ENCODE assay signal across 8 cellular contexts in the genomic region with DNA sequence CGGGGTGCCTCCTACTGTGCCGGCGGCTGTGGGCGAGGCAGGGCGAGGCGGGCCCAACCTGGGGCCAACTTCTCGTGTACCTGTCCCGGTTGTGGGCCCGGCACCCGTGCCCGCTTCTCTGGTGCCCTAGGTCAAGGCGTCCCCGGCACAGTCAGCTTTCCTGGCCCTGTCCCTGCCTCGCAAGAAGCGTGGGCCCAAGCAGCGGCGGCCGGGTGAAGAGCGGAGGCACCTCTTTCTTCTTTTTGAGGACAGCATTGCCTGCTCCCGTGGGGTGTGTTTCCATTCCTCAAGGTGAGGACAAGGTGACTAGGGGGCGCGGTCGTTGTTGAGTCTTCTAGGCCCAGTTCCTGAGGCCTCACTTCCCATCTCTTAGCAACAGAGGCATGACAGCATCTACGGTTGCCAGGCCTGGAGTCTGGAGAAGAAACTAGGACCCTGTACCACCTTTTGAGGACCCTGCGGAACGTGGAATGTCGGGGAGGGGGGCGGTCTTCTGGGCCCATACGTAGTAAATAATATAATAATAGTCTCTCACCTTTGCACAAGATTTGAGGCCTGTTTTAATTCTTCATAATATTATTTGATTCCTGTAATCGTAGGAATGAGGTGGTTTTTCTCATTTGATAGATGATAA. TPM values are rescaled to one million over a fixed set of nuclear protein-coding genes. Genes with fewer than 3 reads are reported as not detected.
A peak's percentile ranks its signal among the peaks of the same experiment; 100 is the strongest.
DNase-seq lines count a peak whose midpoint lies in the region; ATAC-seq and TF ChIP-seq lines count a peak whose summit lies in the region.

No MANE protein-coding gene starts in this region.

- peak in 3 of 10 experiments; percentile 4 to 21 (median 12) for DNase-seq in CD4-positive, alpha-beta T cell
- no peak for DNase-seq in MG63
- peak in 2 of 4 donors; percentile 29 to 52 for DNase-seq in body of pancreas
- peak; percentile 60 for DNase-seq in left kidney (ENCODE audit: low read depth, low spot score)
- no peak for DNase-seq in middle frontal gyrus (ENCODE audit: extremely low spot score, low spot score)

- peak overlapping the region; percentile 95 to 97 for H3K9ac ChIP-seq in stomach smooth muscle (ENCODE audit: low read length in 2 of 2)

- no peaks in the 10 kb centered on the region for H3K27me3 Mint-ChIP-seq in CD4-positive, alpha-beta T cell

- POLR2A ChIA-PET in CD4-positive, alpha-beta T cell (lab: Charles Lee) = interaction anchor here (0.9 to 3.3 kb wide), 22 partner anchors 8 to 1145 kb away, joined by 3 to 234 read pairs (median 10); a partner anchor contains a TSS

- H3K36me3 Mint-ChIP-seq in CD4-positive, alpha-beta T cell (ENCODE audit: low read depth) = peaks cover 61% of the 10 kb centered on the region

- H3K4me1 Mint-ChIP-seq in CD4-positive, alpha-beta T cell (ENCODE audit: low read depth) = peaks cover 63% of the 10 kb centered on the region

- H3K36me3 ChIP-seq in MG63 = peaks cover 58% of the 10 kb centered on the region
- H3K36me3 ChIP-seq in body of pancreas (replicated peaks in 1 of 2; ENCODE audit: insufficient read depth in 1 of 2, low read depth in 2 of 2) = peaks cover 0 to 12% of the 10 kb centered on the region in 2 donors
- peaks cover 26 to 36% of the 10 kb centered on the region in 2 donors for H3K36me3 ChIP-seq in stomach smooth muscle (ENCODE audit: control insufficient read depth in 2 of 2, insufficient read depth in 2 of 2, low read length in 2 of 2)

- intact Hi-C loops in CD4-positive, alpha-beta T cell (cut with DNase I, micrococcal nuclease) = loop anchor here (1.0 to 10.0 kb wide), 7 partner anchors 23 to 613 kb away; a partner anchor contains a TSS
- intact Hi-C loops in body of pancreas (cut with DNase I) = no loop called here

- TF ChIP-seq POLR2A in body of pancreas (IDR thresholded peaks at IDR 0.05) = no peak

- peak overlapping the region; percentile 97 for H3K27ac Mint-ChIP-seq in CD4-positive, alpha-beta T cell

- H3K27ac ChIP-seq in CD4-positive, alpha-beta T cell (ENCODE audit: low read depth, low read length) = peak overlapping the region; percentile 94
- H3K27ac ChIP-seq in body of pancreas (peak overlapping the region; percentile 88 to 95 (median 93)), stomach smooth muscle (ENCODE audit: low read length) (peak overlapping the region; percentile 98)

- peak overlapping the region; percentile 87 for H3K4me3 ChIP-seq in MG63
- peak overlapping the region; percentile 69 to 90 for H3K4me3 ChIP-seq in body of pancreas
- peak overlapping the region; percentile 93 to 98 for H3K4me3 ChIP-seq in stomach smooth muscle (ENCODE audit: low read length in 2 of 2)

- no peaks in the 10 kb centered on the region for H3K9me3 ChIP-seq in CD4-positive, alpha-beta T cell (ENCODE audit: control insufficient read depth, low read length)
- H3K9me3 ChIP-seq in MG63 (no peaks in the 10 kb centered on the region), body of pancreas (no peaks in the 10 kb centered on the region), stomach smooth muscle (ENCODE audit: control insufficient read depth in 2 of 2, low read length in 2 of 2) (no peaks in the 10 kb centered on the region)

- H3K4me3 Mint-ChIP-seq in CD4-positive, alpha-beta T cell = peak overlapping the region; percentile 89

- WGBS in body of pancreas, 2 donors = 0 to 1% methylated on average over 19 to 30 of the region's 30 CpGs

- no peaks in the 10 kb centered on the region for H3K27me3 ChIP-seq in CD4-positive, alpha-beta T cell (ENCODE audit: control insufficient read depth, insufficient read depth, low read length)
- H3K27me3 ChIP-seq in MG63 = no peaks in the 10 kb centered on the region
- H3K27me3 ChIP-seq in body of pancreas = no peaks in the 10 kb centered on the region
- H3K27me3 ChIP-seq in stomach smooth muscle (ENCODE audit: control insufficient read depth in 1 of 2, insufficient read depth in 2 of 2, low read length in 2 of 2) = no peaks in the 10 kb centered on the region

- no peak for TF ChIP-seq CTCF in CD4-positive, alpha-beta T cell (IDR thresholded peaks at IDR 0.05)
- TF ChIP-seq CTCF in body of pancreas (IDR thresholded peaks at IDR 0.05) = no peak

- no peaks in the 10 kb centered on the region for H3K9me3 Mint-ChIP-seq in CD4-positive, alpha-beta T cell

- CTCF ChIA-PET in CD4-positive, alpha-beta T cell (lab: Charles Lee) = interaction anchor here (1.2 to 2.9 kb wide), 4 partner anchors 21 to 65 kb away, joined by 6 to 17 read pairs (median 8); a partner anchor contains a TSS

- H3K4me1 ChIP-seq in body of pancreas (peaks cover 55% of the 10 kb centered on the region), stomach smooth muscle (ENCODE audit: control insufficient read depth, insufficient read depth, low read length) (peaks cover 13% of the 10 kb centered on the region)

- ATAC-seq in CD4-positive, alpha-beta T cell (ENCODE audit: poor library complexity) = no peak
- ATAC-seq in GM21381 (IDR thresholded peaks at IDR 0.05; ENCODE audit: unreplicated experiment) (peak; percentile 21), body of pancreas (peak; percentile 8), HG03039 (IDR thresholded peaks at IDR 0.05; ENCODE audit: unreplicated experiment) (no peak)

RNA-seq across cellular contexts. Expression of a gene that starts 0.4 kb away (rescaled TPM):
- total RNA-seq in CD4-positive, alpha-beta T cell = 10 to 100 TPM; 69.5 to 71.9 TPM
- 53.2 and 90.1 TPM in 2 replicates for total RNA-seq in MG63 (2014; rRNA removed; shearing (Covaris generic); ENCODE audit: low replicate concordance)
- total RNA-seq in body of pancreas = 10 to 100 TPM; 32.7 to 75.5 TPM

RNA-seq across cellular contexts. Expression of a gene that starts 0.8 kb away (rescaled TPM):
- 10 to 100 TPM; 41.3 to 44.2 TPM for total RNA-seq in CD4-positive, alpha-beta T cell
- total RNA-seq in MG63 (2014; rRNA removed; shearing (Covaris generic); ENCODE audit: low replicate concordance) = 101 and 111 TPM in 2 replicates
- 10 to 100 TPM; 15.5 to 19.2 TPM for total RNA-seq in body of pancreas

RNA-seq across cellular contexts. Expression of a gene that starts 22.7 kb away (rescaled TPM):
- total RNA-seq in CD4-positive, alpha-beta T cell = 10 to 100 TPM; 21.0 to 26.7 TPM
- 26.2 and 36.0 TPM in 2 replicates for total RNA-seq in MG63 (2014; rRNA removed; shearing (Covaris generic); ENCODE audit: low replicate concordance)
- 10 to 100 TPM; 23.1 to 27.2 TPM for total RNA-seq in body of pancreas

Comparison
In these comparisons a context has a peak if more than half of its experiments do, and no peak if none do; other contexts are left out.
1. ATAC-seq: peak in GM21381 (single experiment) and body of pancreas (single experiment); none in CD4-positive, alpha-beta T cell (single experiment) and HG03039 (single experiment).
2. Peak in every context shown above with its lines, with median percentiles within 50 percentile points of each other: H3K27ac ChIP-seq and H3K4me3 ChIP-seq.